In genomic region chr21:26655466-26655865, GRCh38 we compare ENCODE assay signal across 6 cellular contexts.
"Had no signal": no experiment of that assay in that cellular context is flagged by ENCODE, and none has a peak within 500 bp of the region (broad histone marks: within the 10 kb centered on the region; RNA-seq: fewer than 3 reads in every experiment).

No MANE protein-coding gene starts in this region.

- H3K4me3 ChIP-seq: GM23248, HAP-1 had no signal

- H3K9ac ChIP-seq: GM23248 had no signal

- H2AFZ ChIP-seq: GM23248 had no signal

- H3K4me1 ChIP-seq: HAP-1 had no signal

- H3K36me3 ChIP-seq: HAP-1 had no signal

- H3K27ac ChIP-seq: GM23248, HL-60 had no signal

- H3K9me3 ChIP-seq: HAP-1 had no signal

- DNase-seq: GM23248, GOT3, H7, HFFc6 had no signal
